Comparison of ENCODE assay signal across 8 cellular contexts in genomic region chr3:87145553-87145952, GRCh38.
DNase-seq lines count a peak whose midpoint lies in the region; ATAC-seq and TF ChIP-seq lines count a peak whose summit lies in the region.

No MANE protein-coding gene starts in this region.

- H3K36me3 Mint-ChIP-seq in type B pancreatic cell (peaks cover 4% of the 10 kb centered on the region), immature natural killer cell (no peaks in the 10 kb centered on the region)

- H3K27me3 Mint-ChIP-seq in type B pancreatic cell: peaks cover 3% of the 10 kb centered on the region
- no peaks in the 10 kb centered on the region for H3K27me3 Mint-ChIP-seq in immature natural killer cell (ENCODE audit: low read depth in 3 of 3)

- no peak overlapping the region for H3K27ac ChIP-seq in dorsolateral prefrontal cortex

- ATAC-seq in GM19043 (IDR thresholded peaks at IDR 0.05; ENCODE audit: low read depth, unreplicated experiment) (peak; percentile 88), HG03097 (IDR thresholded peaks at IDR 0.05; ENCODE audit: low FRiP score, unreplicated experiment) (no peak)

- H3K27ac Mint-ChIP-seq in type B pancreatic cell (no peak overlapping the region), immature natural killer cell (no peak overlapping the region)

- H3K4me3 Mint-ChIP-seq in type B pancreatic cell (no peak overlapping the region), immature natural killer cell (no peak overlapping the region)

- TF ChIP-seq CTCF in dorsolateral prefrontal cortex (IDR thresholded peaks at IDR 0.05 in 54 of 56, conservative IDR thresholded peaks at IDR 0.05 in 2 of 56; ENCODE audit: low read depth in 1 of 56, partially characterized antibody in 56 of 56) (peak in 34 of 56 donors; percentile 7 to 41 (median 24)), type B pancreatic cell (conservative IDR thresholded peaks at IDR 0.05) (peak; percentile 39)

- peak; percentile 50 for DNase-seq in DMS53 (lab: John Stamatoyannopoulos, UW)
- peak; percentile 48 for DNase-seq in HS-27A (ENCODE audit: low read depth)
- DNase-seq in dorsolateral prefrontal cortex: peak in 2 of 10 donors; percentile 16 to 27
- DNase-seq in type B pancreatic cell (ENCODE audit: extremely low spot score, unreplicated experiment): no peak
- DNase-seq in immature natural killer cell: no peak
- no peak for DNase-seq in NCI-H187 (lab: John Stamatoyannopoulos, UW)

- no peaks in the 10 kb centered on the region for H3K27me3 ChIP-seq in dorsolateral prefrontal cortex

- no peak overlapping the region for H3K4me3 ChIP-seq in dorsolateral prefrontal cortex

- intact Hi-C loops in dorsolateral prefrontal cortex (cut with DNase I): loop anchor here in 1 of 2 donors (10.0 kb wide), 1 partner anchor 61 kb away; no protein-coding TSS in a partner anchor

- H3K9me3 Mint-ChIP-seq in type B pancreatic cell (peaks cover 15% of the 10 kb centered on the region), immature natural killer cell (peaks cover 7 to 36% (median 14%) of the 10 kb centered on the region in 6 donors)

- no peaks in the 10 kb centered on the region for H3K4me1 Mint-ChIP-seq in type B pancreatic cell (ENCODE audit: unreplicated experiment)
- H3K4me1 Mint-ChIP-seq in immature natural killer cell: no peaks in the 10 kb centered on the region

Comparison
In these comparisons a context has a peak if more than half of its experiments do, and no peak if none do; other contexts are left out.
1. DNase-seq: peak in DMS53 (single experiment) and HS-27A (single experiment); none in type B pancreatic cell (single experiment), immature natural killer cell (0 of 3) and NCI-H187 (0 of 2).